ENCODE assay signal across 17 cellular contexts in the genomic region with DNA sequence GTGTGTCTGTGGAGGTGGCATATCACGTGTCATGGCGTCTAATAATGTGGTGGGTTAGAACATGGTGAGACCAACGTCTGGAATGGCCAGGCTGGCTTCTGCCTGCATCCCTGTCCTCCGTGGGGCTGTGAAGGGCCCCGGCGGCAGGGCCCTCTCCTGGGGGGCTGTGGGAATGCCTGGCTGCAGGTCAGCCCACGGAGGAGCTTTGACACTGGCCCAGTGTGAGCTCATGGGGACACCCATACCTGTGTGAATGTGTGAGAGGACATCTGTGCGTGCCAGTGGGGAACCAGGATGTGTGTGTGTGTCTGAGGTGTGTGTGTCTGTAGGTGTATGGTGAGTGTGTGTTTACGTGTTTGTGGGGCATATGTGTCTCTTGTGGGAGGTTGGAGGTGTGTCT.
DNase-seq lines count a peak whose midpoint lies in the region; ATAC-seq and TF ChIP-seq lines count a peak whose summit lies in the region.
"Had no signal": no experiment of that assay in that cellular context is flagged by ENCODE, and none has a peak within 500 bp of the region (broad histone marks: within the 10 kb centered on the region; RNA-seq: fewer than 3 reads in every experiment).

No MANE protein-coding gene starts in this region.

- no peak overlapping the region for H3K9ac ChIP-seq in BLaER1 treated with 17β-estradiol and CSF1 and Interleukin-3, amounts not matched to agents 10 nM and 100 nM
- H3K9ac ChIP-seq in HCT116 (ENCODE audit: low read length) = no peak overlapping the region

- H3K27ac Mint-ChIP-seq in osteocyte (ENCODE audit: unreplicated experiment) = no peak overlapping the region
- H3K27ac Mint-ChIP-seq: CD4-positive, CD25-positive, alpha-beta regulatory T cell; GM23338; HFFc6; IgD-negative memory B cell had no signal

- no peak overlapping the region for H3K4me3 Mint-ChIP-seq in osteocyte (ENCODE audit: unreplicated experiment)
- H3K4me3 Mint-ChIP-seq: CD4-positive, CD25-positive, alpha-beta regulatory T cell; GM23338; HFFc6; IgD-negative memory B cell had no signal

- TF ChIP-seq CTCF in HCT116 (IDR thresholded peaks at IDR 0.05 in 2 of 3, conservative IDR thresholded peaks at IDR 0.05 in 1 of 3; ENCODE audit: borderline replicate concordance in 1 of 3, insufficient read depth in 1 of 3, low read depth in 2 of 3, low read length in 2 of 3) (no peak), osteocyte (IDR thresholded peaks at IDR 0.05) (no peak), Peyer's patch (IDR thresholded peaks at IDR 0.05) (no peak)

- no peak overlapping the region for H3K4me3 ChIP-seq in BLaER1 treated with 17β-estradiol and CSF1 and Interleukin-3, amounts not matched to agents 10 nM and 100 nM
- H3K4me3 ChIP-seq in HCT116 (replicated peaks in 1 of 2; ENCODE audit: low read depth in 1 of 2, low read length in 2 of 2) (no peak overlapping the region), Peyer's patch (no peak overlapping the region)
- H3K4me3 ChIP-seq: A549, GM12878, GM23338, HAP-1 had no signal

- no peak overlapping the region for H3K27ac ChIP-seq in BLaER1 treated with 17β-estradiol and CSF1 and Interleukin-3, amounts not matched to agents 10 nM and 100 nM
- H3K27ac ChIP-seq in HCT116 (ENCODE audit: low read depth, low read length) = no peak overlapping the region
- no peak overlapping the region for H3K27ac ChIP-seq in Peyer's patch
- H3K27ac ChIP-seq: A549 had no signal

- intact Hi-C loops in HCT116 (cut with micrococcal nuclease) = no loop called here

- no TSS peak for BruUV-seq in HCT116 (replicated peaks; lab: Mats Ljungman, UMichigan)

- H3K4me1 ChIP-seq in BLaER1 treated with 17β-estradiol and CSF1 and Interleukin-3, amounts not matched to agents 10 nM and 100 nM = peaks cover 0 to 63% (median 42%) of the 10 kb centered on the region in 10 experiments; a peak in 15 of 20 replicates
- no peaks in the 10 kb centered on the region for H3K4me1 ChIP-seq in HCT116 (ENCODE audit: control insufficient read depth in 1 of 2, insufficient read depth in 2 of 2, low read length in 2 of 2)
- H3K4me1 ChIP-seq in Peyer's patch = no peaks in the 10 kb centered on the region
- H3K4me1 ChIP-seq: A549, HAP-1 had no signal

- peaks cover 0 to 29% (median 19%) of the 10 kb centered on the region in 11 experiments; a peak in 17 of 22 replicates for H3K27me3 ChIP-seq in BLaER1 treated with 17β-estradiol and CSF1 and Interleukin-3, amounts not matched to agents 10 nM and 100 nM
- peaks cover 28% of the 10 kb centered on the region for H3K27me3 ChIP-seq in HCT116 (ENCODE audit: insufficient read depth, low read length)
- no peaks in the 10 kb centered on the region for H3K27me3 ChIP-seq in Peyer's patch

- H3K79me2 ChIP-seq in HCT116 (ENCODE audit: insufficient read depth, low read length) = no peaks in the 10 kb centered on the region

- no peaks in the 10 kb centered on the region for H3K36me3 ChIP-seq in BLaER1 treated with 17β-estradiol and CSF1 and Interleukin-3, amounts not matched to agents 10 nM and 100 nM
- no peaks in the 10 kb centered on the region for H3K36me3 ChIP-seq in HCT116 (ENCODE audit: control insufficient read depth in 1 of 2, insufficient read depth in 2 of 2, low read length in 2 of 2)
- no peaks in the 10 kb centered on the region for H3K36me3 ChIP-seq in Peyer's patch
- H3K36me3 ChIP-seq: HAP-1 had no signal

- H3K9me2 ChIP-seq in HCT116 (ENCODE audit: insufficient read depth) = no peaks in the 10 kb centered on the region

- H3K9me3 ChIP-seq in BLaER1 treated with 17β-estradiol and CSF1 and Interleukin-3, amounts not matched to agents 10 nM and 100 nM (replicated peaks in 1 of 11) = 0 out of 22 replicates have a peak, but pooled peaks cover 0 to 6% (median 0%) of the 10 kb centered on the region in 11 experiments
- H3K9me3 ChIP-seq in HCT116 (ENCODE audit: control insufficient read depth in 1 of 2, insufficient read depth in 1 of 2, low read depth in 1 of 2, low read length in 2 of 2) (no peaks in the 10 kb centered on the region), Peyer's patch (no peaks in the 10 kb centered on the region)
- H3K9me3 ChIP-seq: A549, HAP-1 had no signal

- ATAC-seq in HCT116 = 0 out of 2 replicates have a peak, but pooled peaks have one; percentile 17
- ATAC-seq: A549, GM12878, GM23338 had no signal

- TF ChIP-seq RAD21 in HCT116 (IDR thresholded peaks at IDR 0.05; ENCODE audit: low read depth) = no peak

- peak overlapping the region in 7 of 11 experiments; percentile 2 to 64 (median 29); a peak in 11 of 22 replicates for H3K4me2 ChIP-seq in BLaER1 treated with 17β-estradiol and CSF1 and Interleukin-3, amounts not matched to agents 10 nM and 100 nM
- H3K4me2 ChIP-seq in HCT116 (ENCODE audit: low read length) = no peak overlapping the region
- H3K4me2 ChIP-seq: A549, GM23338 had no signal

- H3K4me1 Mint-ChIP-seq in osteocyte (ENCODE audit: unreplicated experiment) = no peaks in the 10 kb centered on the region
- H3K4me1 Mint-ChIP-seq: CD4-positive, CD25-positive, alpha-beta regulatory T cell; GM23338; IgD-negative memory B cell had no signal

- RAD21 ChIA-PET in HCT116 (lab: Charles Lee; ENCODE audit: low non-redundant PET in 1 of 2, low total read pairs in 2 of 2, uncharacterized antibody in 2 of 2, unreplicated experiment in 2 of 2) = no interaction called here

- no peaks in the 10 kb centered on the region for H3K9me3 Mint-ChIP-seq in osteocyte (ENCODE audit: unreplicated experiment)
- H3K9me3 Mint-ChIP-seq: CD4-positive, CD25-positive, alpha-beta regulatory T cell; GM23338; IgD-negative memory B cell had no signal

- DNase-seq in HCT116 (ENCODE audit: low read depth, low spot score) (no peak), islet precursor cell (peak; percentile 50), osteocyte (ENCODE audit: extremely low spot score, unreplicated experiment) (peak; percentile 64), NCI-H526 (lab: John Stamatoyannopoulos, UW) (no peak), Peyer's patch (no peak), NCI-H2081 (lab: John Stamatoyannopoulos, UW) (no peak)
- DNase-seq in activated CD4-positive, alpha-beta T cell treated with anti-CD3 and anti-CD28 coated beads for 1 hour = no peak
- DNase-seq: CD4-positive, CD25-positive, alpha-beta regulatory T cell; DMS53; HFFc6; KG1 had no signal

- POLR2A ChIA-PET in HCT116 (lab: Charles Lee) = no interaction called here

- H3K27me3 Mint-ChIP-seq in osteocyte (ENCODE audit: unreplicated experiment) = no peaks in the 10 kb centered on the region
- H3K27me3 Mint-ChIP-seq: CD4-positive, CD25-positive, alpha-beta regulatory T cell; IgD-negative memory B cell had no signal

- H4K20me1 ChIP-seq in BLaER1 treated with 17β-estradiol and CSF1 and Interleukin-3, amounts not matched to agents 10 nM and 100 nM = no peaks in the 10 kb centered on the region
- no peaks in the 10 kb centered on the region for H4K20me1 ChIP-seq in HCT116 (ENCODE audit: insufficient read depth)

- H2AFZ ChIP-seq in HCT116 (ENCODE audit: low read depth, low read length, poor library complexity, severe bottlenecking) = no peak overlapping the region
- H2AFZ ChIP-seq: GM23338 had no signal

- TF ChIP-seq POLR2A in HCT116 (IDR thresholded peaks at IDR 0.05; ENCODE audit: borderline replicate concordance, extremely low read depth, insufficient read depth, insufficient read length) (no peak), Peyer's patch (IDR thresholded peaks at IDR 0.05) (no peak)

- H3K36me3 Mint-ChIP-seq in osteocyte (ENCODE audit: unreplicated experiment) = no peaks in the 10 kb centered on the region
- H3K36me3 Mint-ChIP-seq: CD4-positive, CD25-positive, alpha-beta regulatory T cell; IgD-negative memory B cell had no signal

- CTCF ChIA-PET in HCT116 (lab: Charles Lee) = no interaction called here

TF ChIP-seq in HCT116, 20 proteins besides CTCF, POLR2A, EP300 and RAD21:
- TF ChIP-seq SIN3A (IDR thresholded peaks at IDR 0.05; ENCODE audit: low read depth) (no peak), ELF1 (IDR thresholded peaks at IDR 0.05; ENCODE audit: borderline replicate concordance, low read depth) (no peak), YY1 (IDR thresholded peaks at IDR 0.05; ENCODE audit: extremely low read depth, insufficient replicate concordance, low read depth, low read length) (no peak), POLR2AphosphoS5 (IDR thresholded peaks at IDR 0.05; ENCODE audit: low read depth, low read length) (no peak), ZNF274 (IDR thresholded peaks at IDR 0.05; ENCODE audit: low read depth, low read length) (no peak), JUND (IDR thresholded peaks at IDR 0.05) (no peak), FOSL1 (IDR thresholded peaks at IDR 0.05; ENCODE audit: low read depth) (no peak), EGR1 (IDR thresholded peaks at IDR 0.05; ENCODE audit: low read depth) (no peak), ZFX (IDR thresholded peaks at IDR 0.05) (no peak)
- TF ChIP-seq, protein P1, sequence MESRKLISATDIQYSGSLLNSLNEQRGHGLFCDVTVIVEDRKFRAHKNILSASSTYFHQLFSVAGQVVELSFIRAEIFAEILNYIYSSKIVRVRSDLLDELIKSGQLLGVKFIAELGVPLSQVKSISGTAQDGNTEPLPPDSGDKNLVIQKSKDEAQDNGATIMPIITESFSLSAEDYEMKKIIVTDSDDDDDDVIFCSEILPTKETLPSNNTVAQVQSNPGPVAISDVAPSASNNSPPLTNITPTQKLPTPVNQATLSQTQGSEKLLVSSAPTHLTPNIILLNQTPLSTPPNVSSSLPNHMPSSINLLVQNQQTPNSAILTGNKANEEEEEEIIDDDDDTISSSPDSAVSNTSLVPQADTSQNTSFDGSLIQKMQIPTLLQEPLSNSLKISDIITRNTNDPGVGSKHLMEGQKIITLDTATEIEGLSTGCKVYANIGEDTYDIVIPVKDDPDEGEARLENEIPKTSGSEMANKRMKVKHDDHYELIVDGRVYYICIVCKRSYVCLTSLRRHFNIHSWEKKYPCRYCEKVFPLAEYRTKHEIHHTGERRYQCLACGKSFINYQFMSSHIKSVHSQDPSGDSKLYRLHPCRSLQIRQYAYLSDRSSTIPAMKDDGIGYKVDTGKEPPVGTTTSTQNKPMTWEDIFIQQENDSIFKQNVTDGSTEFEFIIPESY (IDR thresholded peaks at IDR 0.05; ENCODE audit: extremely low read depth, insufficient replicate concordance, low read length) = no peak
- TF ChIP-seq, protein P2, sequence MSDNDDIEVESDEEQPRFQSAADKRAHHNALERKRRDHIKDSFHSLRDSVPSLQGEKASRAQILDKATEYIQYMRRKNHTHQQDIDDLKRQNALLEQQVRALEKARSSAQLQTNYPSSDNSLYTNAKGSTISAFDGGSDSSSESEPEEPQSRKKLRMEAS (IDR thresholded peaks at IDR 0.05) = no peak

Comparison
In these comparisons a context has a peak if more than half of its experiments do, and no peak if none do; other contexts are left out.
1. DNase-seq: peak in islet precursor cell (single experiment) and osteocyte (single experiment); none in HCT116 (single experiment), NCI-H526 (0 of 2), activated CD4-positive, alpha-beta T cell treated with anti-CD3 and anti-CD28 coated beads for 1 hour (single experiment), Peyer's patch (0 of 3) and NCI-H2081 (0 of 2).